Comparison of ENCODE assay signal across 17 cellular contexts in the genomic region with DNA sequence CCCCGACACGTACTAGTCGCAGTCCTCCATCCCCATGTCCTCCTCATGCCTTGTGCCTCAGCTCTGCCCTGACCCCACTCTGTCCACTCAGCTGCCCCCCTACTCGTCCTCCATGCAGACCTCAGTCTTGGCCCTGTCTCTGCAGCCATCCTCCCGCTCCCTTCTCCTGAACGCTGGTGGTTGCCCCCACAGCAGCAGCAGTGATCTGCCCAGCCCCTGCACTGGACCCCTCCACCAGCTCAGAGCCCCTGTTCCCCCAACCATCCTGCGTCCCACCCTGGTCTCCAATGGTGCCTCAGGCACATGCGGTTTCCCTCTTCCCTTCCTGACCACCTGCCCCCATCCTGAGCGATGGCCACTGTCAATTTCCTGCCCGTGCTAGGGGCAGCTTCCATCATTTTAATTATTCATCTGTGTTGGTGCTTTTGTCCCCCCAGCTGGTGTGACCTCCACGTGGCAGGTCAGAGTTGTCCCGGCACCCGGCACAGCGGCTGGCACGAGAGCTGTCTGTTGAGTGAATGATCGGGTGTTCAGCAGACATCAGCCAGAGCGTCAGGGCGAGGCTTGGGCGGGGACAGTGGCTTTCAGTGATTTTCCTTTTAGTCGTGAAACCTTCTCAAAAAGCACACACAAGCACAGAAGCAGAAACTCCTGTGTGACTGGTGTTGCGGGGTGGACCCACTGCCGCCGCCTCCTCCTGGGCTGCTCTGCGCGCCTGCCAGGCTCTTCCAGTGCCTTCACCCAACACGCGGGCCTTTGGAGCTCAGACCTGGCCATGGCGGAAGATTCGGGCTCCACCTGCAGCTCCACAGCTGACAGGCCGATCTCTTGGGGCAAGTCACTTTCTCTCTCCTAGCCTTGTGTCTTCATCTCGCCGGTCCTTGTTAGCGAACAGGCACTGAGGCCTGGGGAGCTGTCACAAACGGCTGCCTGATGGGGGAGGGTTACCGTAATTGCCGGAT. TPM values are rescaled to one million over a fixed set of nuclear protein-coding genes. Genes with fewer than 3 reads are reported as not detected.
DNase-seq lines count a peak whose midpoint lies in the region; ATAC-seq lines count a peak whose summit lies in the region.
"Had no signal": no experiment of that assay in that cellular context is flagged by ENCODE, and none has a peak within 500 bp of the region (broad histone marks: within the 10 kb centered on the region; RNA-seq: fewer than 3 reads in every experiment).

No MANE protein-coding gene starts in this region.

- H3K27me3 ChIP-seq in BLaER1 = no peaks in the 10 kb centered on the region
- no peaks in the 10 kb centered on the region for H3K27me3 ChIP-seq in SJSA1 (replicated peaks)
- H3K27me3 ChIP-seq: transverse colon had no signal

- H3K27ac ChIP-seq in BLaER1 (peak overlapping the region; percentile 80), SJSA1 (peak overlapping the region; percentile 87; the same call in 1 of the 2 replicates)

- no peak overlapping the region for H3K4me3 Mint-ChIP-seq in activated CD4-positive, alpha-beta memory T cell treated with anti-CD3 and anti-CD28 coated beads for 36 hours
- H3K4me3 Mint-ChIP-seq: activated naive CD4-positive, alpha-beta T cell treated with anti-CD3 and anti-CD28 coated beads for 36 hours had no signal

- ATAC-seq in GM21717 (IDR thresholded peaks at IDR 0.05; ENCODE audit: unreplicated experiment) = no peak
- ATAC-seq: naive thymus-derived CD8-positive, alpha-beta T cell had no signal

- no peaks in the 10 kb centered on the region for H3K27me3 Mint-ChIP-seq in activated CD4-positive, alpha-beta memory T cell treated with anti-CD3 and anti-CD28 coated beads for 36 hours

- H3K4me1 Mint-ChIP-seq in activated CD4-positive, alpha-beta memory T cell treated with anti-CD3 and anti-CD28 coated beads for 36 hours (ENCODE audit: low read depth) = peaks cover 3% of the 10 kb centered on the region

- POLR2A ChIA-PET in activated CD4-positive, alpha-beta memory T cell treated with anti-CD3 and anti-CD28 coated beads for 36 hours (lab: Charles Lee) = no interaction called here

- no peak overlapping the region for H3K27ac Mint-ChIP-seq in activated CD4-positive, alpha-beta memory T cell treated with anti-CD3 and anti-CD28 coated beads for 36 hours
- H3K27ac Mint-ChIP-seq: activated naive CD4-positive, alpha-beta T cell treated with anti-CD3 and anti-CD28 coated beads for 36 hours had no signal

- no peaks in the 10 kb centered on the region for H3K9me3 Mint-ChIP-seq in activated CD4-positive, alpha-beta memory T cell treated with anti-CD3 and anti-CD28 coated beads for 36 hours
- H3K9me3 Mint-ChIP-seq: activated naive CD4-positive, alpha-beta T cell treated with anti-CD3 and anti-CD28 coated beads for 36 hours; naive thymus-derived CD8-positive, alpha-beta T cell had no signal

- H3K4me3 ChIP-seq in BLaER1 (no peak overlapping the region), SJSA1 (no peak overlapping the region)

- H3K4me1 ChIP-seq in BLaER1 (peaks cover 77% of the 10 kb centered on the region), SJSA1 (replicated peaks) (peaks cover 71% of the 10 kb centered on the region)

- peak overlapping the region; percentile 95 for H3K4me2 ChIP-seq in BLaER1

- H3K36me3 ChIP-seq in BLaER1 (peaks cover 25% of the 10 kb centered on the region), SJSA1 (peaks cover 21% of the 10 kb centered on the region)
- H3K36me3 ChIP-seq: transverse colon had no signal

- peaks cover 90% of the 10 kb centered on the region for H4K20me1 ChIP-seq in BLaER1

- no peak for DNase-seq in SJSA1 (ENCODE audit: low read depth in 1 of 2, low spot score in 2 of 2)
- DNase-seq in iPS-NIHi11 (ENCODE audit: low spot score) = peak; percentile 45
- peak; percentile 79 for DNase-seq in posterior vena cava (ENCODE audit: low spot score)
- DNase-seq in DMS153 treated with DMSO at 0.1 percent for 48 hours (lab: John Stamatoyannopoulos, UW; ENCODE audit: unreplicated experiment) = no peak
- DNase-seq in T-helper 1 cell = no peak
- no peak for DNase-seq in activated CD4-positive, alpha-beta memory T cell treated with anti-CD3 and anti-CD28 coated beads for 36 hours
- DNase-seq: activated naive CD4-positive, alpha-beta T cell treated with anti-CD3 and anti-CD28 coated beads for 36 hours; KG1; naive thymus-derived CD8-positive, alpha-beta T cell; NCI-H1417 treated with DMSO at 0.1 percent for 48 hours; NCI-H510A; small intestine; T1000; transverse colon had no signal

- no peaks in the 10 kb centered on the region for H3K36me3 Mint-ChIP-seq in activated CD4-positive, alpha-beta memory T cell treated with anti-CD3 and anti-CD28 coated beads for 36 hours

- CTCF ChIA-PET in activated CD4-positive, alpha-beta memory T cell treated with anti-CD3 and anti-CD28 coated beads for 36 hours (lab: Charles Lee) = interaction anchor here (2.0 kb wide), 1 partner anchor 44 kb away, joined by 4 read pairs; no protein-coding TSS in a partner anchor

- no peak overlapping the region for H3K9ac ChIP-seq in BLaER1

- H3K9me3 ChIP-seq in BLaER1 (peaks cover 5% of the 10 kb centered on the region; the same call in 1 of the 2 replicates), SJSA1 (replicated peaks) (no peaks in the 10 kb centered on the region)
- H3K9me3 ChIP-seq: transverse colon had no signal

- intact Hi-C loops in posterior vena cava (cut with DNase I) = no loop called here
- intact Hi-C loops in activated CD4-positive, alpha-beta memory T cell treated with anti-CD3 and anti-CD28 coated beads for 36 hours (cut with micrococcal nuclease) = no loop called here

RNA-seq across cellular contexts. Expression of gene HGFAC, which starts 51.6 kb away (rescaled TPM):
- 0.42 TPM in 1 of 2 replicates, not detected in the other for total RNA-seq in SJSA1 (2014; rRNA removed; shearing (Covaris generic))
- total RNA-seq in posterior vena cava = under 1 TPM in 1 of 2 donors, not detected in 1; 0.24 TPM
- total RNA-seq in activated CD4-positive, alpha-beta memory T cell treated with anti-CD3 and anti-CD28 coated beads for 36 hours = not detected
- total RNA-seq: activated CD8-positive, alpha-beta memory T cell treated with anti-CD3 and anti-CD28 coated beads for 36 hours; activated naive CD4-positive, alpha-beta T cell treated with anti-CD3 and anti-CD28 coated beads for 36 hours; naive thymus-derived CD8-positive, alpha-beta T cell; transverse colon had no signal

Comparison
In these comparisons a context has a peak if more than half of its experiments do, and no peak if none do; other contexts are left out.
1. DNase-seq: peak in iPS-NIHi11 (single experiment) and posterior vena cava (single experiment); none in SJSA1 (0 of 2), DMS153 treated with DMSO at 0.1 percent for 48 hours (single experiment), T-helper 1 cell (0 of 5) and activated CD4-positive, alpha-beta memory T cell treated with anti-CD3 and anti-CD28 coated beads for 36 hours (single experiment).